Comparison of ENCODE assay signal across 8 cellular contexts in the genomic region with DNA sequence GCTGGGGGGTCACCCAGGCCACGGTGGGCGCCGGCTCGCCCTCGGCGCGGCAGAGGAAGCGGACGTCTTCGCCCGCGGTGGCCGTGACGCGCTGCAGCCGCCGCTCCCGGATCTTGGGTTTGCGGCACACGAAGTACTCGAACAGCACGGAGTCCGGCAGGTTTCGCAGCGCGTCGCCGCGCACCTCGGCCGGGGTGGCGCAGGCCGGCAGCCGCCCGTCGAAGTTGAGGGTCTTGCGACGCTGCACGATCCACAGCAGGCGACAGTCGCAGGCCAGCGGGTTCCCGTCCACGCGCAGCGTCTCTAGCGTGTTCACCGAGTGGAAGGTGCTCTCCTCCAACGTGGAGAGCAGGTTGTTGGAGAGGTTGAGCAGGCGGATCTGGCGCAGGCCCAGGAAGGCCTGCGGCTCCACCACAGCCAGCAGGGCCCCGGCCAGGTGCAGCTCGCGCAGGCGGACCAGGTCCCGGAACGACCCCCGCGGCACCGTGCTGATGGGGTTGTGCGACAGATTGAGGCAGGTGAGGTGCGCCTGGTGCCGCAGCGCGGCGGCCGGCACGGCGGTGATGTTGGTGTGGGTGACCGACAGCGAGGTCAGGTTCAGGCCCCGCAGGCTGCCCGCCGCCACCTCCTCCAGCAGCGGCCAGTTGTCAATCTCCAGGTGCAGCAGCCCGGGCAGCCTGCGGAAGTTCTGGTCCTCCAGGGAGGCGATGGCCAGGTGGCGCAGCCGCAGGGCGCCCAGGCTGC.
DNase-seq lines count a peak whose midpoint lies in the region; ATAC-seq and TF ChIP-seq lines count a peak whose summit lies in the region.

No MANE protein-coding gene starts in this region.

- H3K9me3 ChIP-seq in effector memory CD4-positive, alpha-beta T cell (ENCODE audit: control insufficient read depth, low read length), result no peaks in the 10 kb centered on the region

- peaks cover 20% of the 10 kb centered on the region for H3K4me1 ChIP-seq in effector memory CD4-positive, alpha-beta T cell (ENCODE audit: control insufficient read depth, insufficient read depth, low read length, poor library complexity, severe bottlenecking)

- H3K27me3 ChIP-seq in effector memory CD4-positive, alpha-beta T cell (replicated peaks; ENCODE audit: control insufficient read depth, insufficient read depth, low read length, poor library complexity, severe bottlenecking), result no peaks in the 10 kb centered on the region

- H3K4me3 ChIP-seq in GM12864 (ENCODE audit: low read depth, low read length), result peak overlapping the region; percentile 63
- peak overlapping the region; percentile 72 for H3K4me3 ChIP-seq in effector memory CD4-positive, alpha-beta T cell (ENCODE audit: insufficient read depth, low read depth, low read length, poor library complexity, severe bottlenecking)

- no peaks in the 10 kb centered on the region for H3K36me3 ChIP-seq in effector memory CD4-positive, alpha-beta T cell (ENCODE audit: control insufficient read depth, insufficient read depth, low read length)

- no peak for TF ChIP-seq CTCF in GM12864 (IDR thresholded peaks at IDR 0.05; ENCODE audit: low read depth, low read length, missing control alignments)

- ATAC-seq in HG03108 (IDR thresholded peaks at IDR 0.05; ENCODE audit: unreplicated experiment), result no peak
- ATAC-seq in GM19351 (IDR thresholded peaks at IDR 0.05; ENCODE audit: unreplicated experiment), result no peak

- DNase-seq in GM12864 (ENCODE audit: low read depth) (no peak), NCI-H146 treated with DMSO at 0.1 percent for 48 hours (lab: John Stamatoyannopoulos, UW; ENCODE audit: unreplicated experiment) (peak; percentile 50), retina (peak; percentile 66), NOMO-1 treated with DMSO at 0.1 percent for 48 hours (lab: John Stamatoyannopoulos, UW; ENCODE audit: unreplicated experiment) (no peak), SHP77 treated with DMSO at 0.1 percent for 48 hours (lab: John Stamatoyannopoulos, UW) (no peak)
- no peak for DNase-seq in effector memory CD4-positive, alpha-beta T cell

- H3K27ac ChIP-seq in effector memory CD4-positive, alpha-beta T cell (ENCODE audit: insufficient read depth, low read length, poor library complexity, severe bottlenecking), result peak overlapping the region; percentile 37

Comparison
In these comparisons a context has a peak if more than half of its experiments do, and no peak if none do; other contexts are left out.
1. DNase-seq: peak in NCI-H146 treated with DMSO at 0.1 percent for 48 hours (single experiment) and retina (single experiment); none in GM12864 (single experiment), effector memory CD4-positive, alpha-beta T cell (0 of 3), NOMO-1 treated with DMSO at 0.1 percent for 48 hours (single experiment) and SHP77 treated with DMSO at 0.1 percent for 48 hours (single experiment).